20 cellular contexts compared by ENCODE assay signal in genomic region chr1:222561656-222562055, GRCh38. TPM values are rescaled to one million over a fixed set of nuclear protein-coding genes. Genes with fewer than 3 reads are reported as not detected.
DNase-seq lines count a peak whose midpoint lies in the region; ATAC-seq, FAIRE-seq and TF ChIP-seq lines count a peak whose summit lies in the region.
"Had no signal": no experiment of that assay in that cellular context is flagged by ENCODE, and none has a peak within 500 bp of the region (broad histone marks: within the 10 kb centered on the region; RNA-seq: fewer than 3 reads in every experiment).

No MANE protein-coding gene starts in this region.

- no peak overlapping the region for H3K27ac Mint-ChIP-seq in natural killer cell treated with Interleukin-12 subunit alpha and Interleukin-12 subunit beta and Interleukin-15 and Interleukin-18, amount 100 ng/mL, for 72 hours

- TF ChIP-seq RAD21 in A549 (conservative IDR thresholded peaks at IDR 0.05 in 1 of 2, IDR thresholded peaks at IDR 0.05 in 1 of 2), result no peak

- H3K4me3 ChIP-seq in A549, result no peak overlapping the region
- H3K4me3 ChIP-seq in Loucy (ENCODE audit: low read length, poor library complexity, severe bottlenecking), result no peak overlapping the region
- no peak overlapping the region for H3K4me3 ChIP-seq in epithelial cell of esophagus (ENCODE audit: low read length)
- H3K4me3 ChIP-seq: GM23248, SJCRH30 had no signal

- no peaks in the 10 kb centered on the region for H3F3A ChIP-seq in Loucy (ENCODE audit: low read depth)

- no peaks in the 10 kb centered on the region for H3K27me3 ChIP-seq in Loucy (ENCODE audit: insufficient read depth, low read length, poor library complexity, severe bottlenecking)
- H3K27me3 ChIP-seq: SJCRH30 had no signal

- H3K27ac ChIP-seq in A549, result no peak overlapping the region
- H3K27ac ChIP-seq in caudate nucleus (ENCODE audit: low read depth, low read length), result no peak overlapping the region
- H3K27ac ChIP-seq: GM23248, SJCRH30 had no signal

- POLR2A ChIA-PET in A549 (lab: Yijun Ruan, JAX), result interaction anchor here (0.8 to 0.9 kb wide), 2 partner anchors 9 to 28 kb away, joined by 3 read pairs; partner anchors contain the start of gene TAF1A

- no peak for DNase-seq in A549 (ENCODE audit: low read depth in 1 of 2, low spot score in 1 of 2)
- no peak for DNase-seq in epithelial cell of esophagus (ENCODE audit: low read depth)
- DNase-seq in epidermal melanocyte (ENCODE audit: insufficient read length, low spot score), result no peak
- DNase-seq in natural killer cell treated with Interleukin-12 subunit alpha and Interleukin-12 subunit beta and Interleukin-15 and Interleukin-18, amount 100 ng/mL, for 72 hours (ENCODE audit: low spot score), result no peak
- DNase-seq in caudate nucleus (lab: John Stamatoyannopoulos, UW), result no peak
- DNase-seq: COR-L47, GM23248, MV-4-11, NCI-H1417 treated with DMSO at 0.1 percent for 48 hours, NCI-H2029, NCI-H2171, NCI-H446 treated with DMSO at 0.1 percent for 48 hours, NCI-H748 treated with DMSO at 0.1 percent for 48 hours, OCI-M1, SJCRH30 had no signal

- no peak overlapping the region for H2AFZ ChIP-seq in Loucy (ENCODE audit: low read length)
- H2AFZ ChIP-seq: GM23248 had no signal

- no peak for TF ChIP-seq EP300 in A549 (IDR thresholded peaks at IDR 0.05)

- ATAC-seq in A549, result peak in 1 of 2 experiments; percentile 66; a peak in 3 of 6 replicates
- ATAC-seq in natural killer cell treated with Interleukin-12 subunit alpha and Interleukin-12 subunit beta and Interleukin-15 and Interleukin-18, amount 100 ng/mL, for 72 hours, result no peak

- CTCF ChIA-PET in A549 (lab: Yijun Ruan, JAX), result interaction anchor here (0.5 to 1.6 kb wide), 2 partner anchors 97 to 1596 kb away, joined by 3 to 4 read pairs; no protein-coding TSS in a partner anchor

- H3K9me3 Mint-ChIP-seq in natural killer cell treated with Interleukin-12 subunit alpha and Interleukin-12 subunit beta and Interleukin-15 and Interleukin-18, amount 100 ng/mL, for 72 hours, result no peaks in the 10 kb centered on the region

- H3K4me1 Mint-ChIP-seq in natural killer cell treated with Interleukin-12 subunit alpha and Interleukin-12 subunit beta and Interleukin-15 and Interleukin-18, amount 100 ng/mL, for 72 hours (ENCODE audit: low read depth in 2 of 2), result no peaks in the 10 kb centered on the region

- no peak overlapping the region for H3K4me3 Mint-ChIP-seq in natural killer cell treated with Interleukin-12 subunit alpha and Interleukin-12 subunit beta and Interleukin-15 and Interleukin-18, amount 100 ng/mL, for 72 hours

- no peak for TF ChIP-seq POLR2A in A549 (IDR thresholded peaks at IDR 0.05; ENCODE audit: low read length)

- no peak overlapping the region for H3K4me2 ChIP-seq in A549
- H3K4me2 ChIP-seq in Loucy (ENCODE audit: low read depth, low read length, poor library complexity, severe bottlenecking), result no peak overlapping the region

- H3K9me3 ChIP-seq in A549 (no peaks in the 10 kb centered on the region), Loucy (ENCODE audit: insufficient read depth, low read depth, low read length) (no peaks in the 10 kb centered on the region)
- H3K9me3 ChIP-seq: SJCRH30 had no signal

- no peaks in the 10 kb centered on the region for H3K79me2 ChIP-seq in Loucy (ENCODE audit: insufficient read depth, low read length)

- H3K36me3 Mint-ChIP-seq in natural killer cell treated with Interleukin-12 subunit alpha and Interleukin-12 subunit beta and Interleukin-15 and Interleukin-18, amount 100 ng/mL, for 72 hours, result peaks cover 17% of the 10 kb centered on the region

- H3K36me3 ChIP-seq in Loucy (ENCODE audit: insufficient read depth, low read length), result peaks cover 62% of the 10 kb centered on the region

- H3K4me1 ChIP-seq in A549, result no peaks in the 10 kb centered on the region
- H3K4me1 ChIP-seq in Loucy (ENCODE audit: insufficient read depth, low read length, poor library complexity, severe bottlenecking), result no peaks in the 10 kb centered on the region
- H3K4me1 ChIP-seq: SJCRH30 had no signal

- H3K9ac ChIP-seq in Loucy (ENCODE audit: low read depth, low read length, poor library complexity, severe bottlenecking), result no peak overlapping the region
- H3K9ac ChIP-seq: GM23248 had no signal

- no peaks in the 10 kb centered on the region for H3K9me2 ChIP-seq in Loucy (replicated peaks; ENCODE audit: low read depth, low read length)

- WGBS in A549 (ENCODE audit: missing lambda C conversion rate), result 100% methylated on average over 1 of the region's 1 CpG

- no peak for FAIRE-seq in A549 (lab: Jason Lieb, UNC)
- FAIRE-seq: A204.1, GM18507 had no signal

- TF ChIP-seq CTCF in A549 (IDR thresholded peaks at IDR 0.05) (no peak), GM12873 (IDR thresholded peaks at IDR 0.05; ENCODE audit: insufficient read depth, low read depth, low read length, missing control alignments) (peak; percentile 31), Loucy (conservative IDR thresholded peaks at IDR 0.05; ENCODE audit: low read length) (0 out of 2 replicates have a peak, but pooled peaks have one; percentile 7), epithelial cell of esophagus (IDR thresholded peaks at IDR 0.05; ENCODE audit: insufficient read depth, low read depth, low read length, missing control alignments) (peak; percentile 7)

- no peaks in the 10 kb centered on the region for H4K20me1 ChIP-seq in Loucy (ENCODE audit: insufficient read depth, low read length, poor library complexity, severe bottlenecking)

- no peaks in the 10 kb centered on the region for H3K27me3 Mint-ChIP-seq in natural killer cell treated with Interleukin-12 subunit alpha and Interleukin-12 subunit beta and Interleukin-15 and Interleukin-18, amount 100 ng/mL, for 72 hours

TF ChIP-seq in A549, 52 proteins besides CTCF, POLR2A, EP300 and RAD21:
- TF ChIP-seq KDM1A (IDR thresholded peaks at IDR 0.05; ENCODE audit: low read depth), result no peak
- TF ChIP-seq SREBF2 (IDR thresholded peaks at IDR 0.05), result no peak
- TF ChIP-seq GATA3 (IDR thresholded peaks at IDR 0.05; ENCODE audit: borderline replicate concordance), result no peak
- peak; percentile 15 for TF ChIP-seq ZFP36 (IDR thresholded peaks at IDR 0.05; ENCODE audit: borderline replicate concordance, partially characterized antibody)
- TF ChIP-seq NFE2L2 (conservative IDR thresholded peaks at IDR 0.05; ENCODE audit: low read length), result no peak

RNA-seq across cellular contexts. Expression of gene HHIPL2, which starts 13.8 kb away (rescaled TPM):
- polyA plus RNA-seq in A549 (2011; rRNA removed) (19.6 and 21.0 TPM in 2 replicates), A549 (2017; fragmentation: RNase III; extraction: RNeasy Plus Mini Kit Qiagen cat#74134 plus additional on column Dnase treatment) (10.5 to 16.6 TPM (median 14.3 TPM) in 3 replicates)
- polyA plus RNA-seq in A549 (2012; cell fraction: cytosol; rRNA removed), result 6.3 and 8.3 TPM in 2 replicates
- polyA plus RNA-seq in A549 (2012; cell fraction: nucleus; rRNA removed), result 16.9 and 25.6 TPM in 2 replicates
- polyA minus RNA-seq in A549 (2011; rRNA and poly(A)+ RNA removed), result 8.1 and 11.6 TPM in 2 replicates
- total RNA-seq in natural killer cell treated with Interleukin-12 subunit alpha and Interleukin-12 subunit beta and Interleukin-15 and Interleukin-18, amount 100 ng/mL, for 72 hours, result 1 to 10 TPM in 1 of 2 donors, under 1 TPM in 1; 0.74 to 1.8 TPM
- total RNA-seq: G401 had no signal

RNA-seq across cellular contexts. Expression of gene TAF1A, which starts 28.1 kb away (rescaled TPM):
- polyA plus RNA-seq in A549 (2011; rRNA removed) (16.0 and 21.7 TPM in 2 replicates), A549 (2017; fragmentation: RNase III; extraction: RNeasy Plus Mini Kit Qiagen cat#74134 plus additional on column Dnase treatment) (11.7 to 13.0 TPM (median 12.1 TPM) in 3 replicates)
- polyA plus RNA-seq in A549 (2012; cell fraction: cytosol; rRNA removed), result 4.2 TPM in 2 replicates
- polyA plus RNA-seq in A549 (2012; cell fraction: nucleus; rRNA removed), result 3.1 and 6.2 TPM in 2 replicates
- 2.9 and 5.4 TPM in 2 replicates for polyA minus RNA-seq in A549 (2011; rRNA and poly(A)+ RNA removed)
- total RNA-seq in natural killer cell treated with Interleukin-12 subunit alpha and Interleukin-12 subunit beta and Interleukin-15 and Interleukin-18, amount 100 ng/mL, for 72 hours, result 10 to 100 TPM; 13.3 to 27.6 TPM

RNA-seq across cellular contexts. Expression of gene MIA3, which starts 56.2 kb away (rescaled TPM):
- polyA plus RNA-seq in A549 (2011; rRNA removed) (39.2 and 40.3 TPM in 2 replicates), A549 (2017; fragmentation: RNase III; extraction: RNeasy Plus Mini Kit Qiagen cat#74134 plus additional on column Dnase treatment) (16.4 to 17.5 TPM (median 17.2 TPM) in 3 replicates)
- 24.9 and 26.9 TPM in 2 replicates for polyA plus RNA-seq in A549 (2012; cell fraction: cytosol; rRNA removed)
- 106 and 114 TPM in 2 replicates for polyA plus RNA-seq in A549 (2012; cell fraction: nucleus; rRNA removed)
- 25.3 and 31.3 TPM in 2 replicates for polyA minus RNA-seq in A549 (2011; rRNA and poly(A)+ RNA removed)
- total RNA-seq in natural killer cell treated with Interleukin-12 subunit alpha and Interleukin-12 subunit beta and Interleukin-15 and Interleukin-18, amount 100 ng/mL, for 72 hours, result 10 to 100 TPM; 41.0 to 43.6 TPM
